17 cellular contexts compared by ENCODE assay signal in genomic region chr14:61625171-61625570, GRCh38.
DNase-seq lines count a peak whose midpoint lies in the region; ATAC-seq and TF ChIP-seq lines count a peak whose summit lies in the region.
"Had no signal": no experiment of that assay in that cellular context is flagged by ENCODE, and none has a peak within 500 bp of the region (broad histone marks: within the 10 kb centered on the region; RNA-seq: fewer than 3 reads in every experiment).

No MANE protein-coding gene starts in this region.

- H3K9me3 ChIP-seq in upper lobe of right lung, result no peaks in the 10 kb centered on the region
- H3K9me3 ChIP-seq: esophagus squamous epithelium, psoas muscle, tibial artery had no signal

- intact Hi-C loops in upper lobe of right lung (cut with DNase I), result no loop called here
- intact Hi-C loops in activated CD4-positive, alpha-beta T cell treated with anti-CD3 and anti-CD28 coated beads, Interleukin-2, amount 10 ng/mL, durations not matched to agents 24 days and 14 days (cut with micrococcal nuclease), result no loop called here

- H3K36me3 Mint-ChIP-seq in activated CD4-positive, alpha-beta T cell treated with anti-CD3 and anti-CD28 coated beads, Interleukin-2, amount 10 ng/mL, durations not matched to agents 24 days and 14 days (ENCODE audit: low read depth), result no peaks in the 10 kb centered on the region

- DNase-seq in ELR (ENCODE audit: low read depth), result peak; percentile 49
- DNase-seq in RPMI7951 (ENCODE audit: low read depth), result peak; percentile 65
- peak; percentile 53 for DNase-seq in fibroblast of mammary gland (ENCODE audit: low read depth)
- DNase-seq in upper lobe of right lung, result no peak
- DNase-seq in SK-N-DZ (ENCODE audit: low spot score), result no peak
- no peak for DNase-seq in activated CD4-positive, alpha-beta T cell treated with anti-CD3 and anti-CD28 coated beads, Interleukin-2, amount 10 ng/mL, durations not matched to agents 24 days and 14 days
- DNase-seq: activated naive CD4-positive, alpha-beta T cell treated with Interleukin-2 at 50 U/mL for 16 hours; esophagus squamous epithelium; HFFc6; NCI-H1694; NCI-H524; psoas muscle; T1000; tibial artery had no signal

- no peaks in the 10 kb centered on the region for H3K27me3 Mint-ChIP-seq in activated CD4-positive, alpha-beta T cell treated with anti-CD3 and anti-CD28 coated beads, Interleukin-2, amount 10 ng/mL, durations not matched to agents 24 days and 14 days

- H3K9me3 Mint-ChIP-seq in activated CD4-positive, alpha-beta T cell treated with anti-CD3 and anti-CD28 coated beads, Interleukin-2, amount 10 ng/mL, durations not matched to agents 24 days and 14 days, result peaks cover 25% of the 10 kb centered on the region
- H3K9me3 Mint-ChIP-seq: HFFc6 had no signal

- no peak overlapping the region for H3K4me3 Mint-ChIP-seq in activated CD4-positive, alpha-beta T cell treated with anti-CD3 and anti-CD28 coated beads, Interleukin-2, amount 10 ng/mL, durations not matched to agents 24 days and 14 days
- H3K4me3 Mint-ChIP-seq: HFFc6, neural crest cell had no signal

- ATAC-seq in GM19351 (IDR thresholded peaks at IDR 0.05; ENCODE audit: unreplicated experiment) (no peak), upper lobe of right lung (no peak)
- ATAC-seq: psoas muscle had no signal

- H3K4me3 ChIP-seq in ACC112 (ENCODE audit: low read depth, low read length), result no peak overlapping the region
- H3K4me3 ChIP-seq in fibroblast of mammary gland (ENCODE audit: control insufficient read depth, low read depth, low read length), result no peak overlapping the region
- no peak overlapping the region for H3K4me3 ChIP-seq in upper lobe of right lung
- H3K4me3 ChIP-seq: esophagus squamous epithelium, psoas muscle, tibial artery had no signal

- H3K4me1 ChIP-seq in ACC112 (ENCODE audit: control insufficient read depth, insufficient read depth, low read length, unreplicated experiment) (peaks cover 48% of the 10 kb centered on the region), upper lobe of right lung (no peaks in the 10 kb centered on the region)
- H3K4me1 ChIP-seq: psoas muscle had no signal

- H3K79me2 ChIP-seq in ACC112 (ENCODE audit: control insufficient read depth, insufficient read depth, low read length, unreplicated experiment), result peaks cover 15% of the 10 kb centered on the region

- H3K27ac ChIP-seq in ACC112 (ENCODE audit: low read depth, low read length) (peak overlapping the region; percentile 18; the same call in 1 of the 2 replicates), upper lobe of right lung (no peak overlapping the region)
- H3K27ac ChIP-seq: esophagus squamous epithelium, psoas muscle, tibial artery had no signal

- H3K27ac Mint-ChIP-seq in activated CD4-positive, alpha-beta T cell treated with anti-CD3 and anti-CD28 coated beads, Interleukin-2, amount 10 ng/mL, durations not matched to agents 24 days and 14 days, result no peak overlapping the region
- H3K27ac Mint-ChIP-seq: HFFc6 had no signal

- no peak overlapping the region for H2AFZ ChIP-seq in ACC112 (ENCODE audit: low read length, unreplicated experiment)

- H3K27me3 ChIP-seq in ACC112 (ENCODE audit: insufficient read depth, low read length) (no peaks in the 10 kb centered on the region), upper lobe of right lung (no peaks in the 10 kb centered on the region)
- H3K27me3 ChIP-seq: esophagus squamous epithelium, tibial artery had no signal

- H3K36me3 ChIP-seq in ACC112 (ENCODE audit: insufficient read depth, low read length), result no peaks in the 10 kb centered on the region
- H3K36me3 ChIP-seq in upper lobe of right lung, result no peaks in the 10 kb centered on the region
- H3K36me3 ChIP-seq: esophagus squamous epithelium, tibial artery had no signal

- TF ChIP-seq CTCF in fibroblast of mammary gland (conservative IDR thresholded peaks at IDR 0.05; ENCODE audit: control insufficient read depth, insufficient read depth, low read depth, low read length), result no peak
- TF ChIP-seq CTCF in upper lobe of right lung (IDR thresholded peaks at IDR 0.05), result no peak

- peaks cover 24% of the 10 kb centered on the region for H3K4me1 Mint-ChIP-seq in activated CD4-positive, alpha-beta T cell treated with anti-CD3 and anti-CD28 coated beads, Interleukin-2, amount 10 ng/mL, durations not matched to agents 24 days and 14 days

Comparison
In these comparisons a context has a peak if more than half of its experiments do, and no peak if none do; other contexts are left out.
1. DNase-seq: peak in ELR (single experiment), RPMI7951 (single experiment) and fibroblast of mammary gland (single experiment); none in upper lobe of right lung (single experiment), SK-N-DZ (single experiment) and activated CD4-positive, alpha-beta T cell treated with anti-CD3 and anti-CD28 coated beads, Interleukin-2, amount 10 ng/mL, durations not matched to agents 24 days and 14 days (single experiment).